ENCODE assay signal across 9 cellular contexts in genomic region chr2:195468771-195469170, GRCh38.
A peak's percentile ranks its signal among the peaks of the same experiment; 100 is the strongest.
DNase-seq lines count a peak whose midpoint lies in the region; ATAC-seq, FAIRE-seq and TF ChIP-seq lines count a peak whose summit lies in the region.
"Had no signal": no experiment of that assay in that cellular context is flagged by ENCODE, and none has a peak within 500 bp of the region (broad histone marks: within the 10 kb centered on the region; RNA-seq: fewer than 3 reads in every experiment).

No MANE protein-coding gene starts in this region.

- peak; percentile 16 for DNase-seq in SIG-M5 (lab: John Stamatoyannopoulos, UW)
- no peak for DNase-seq in T-cell
- DNase-seq in left ventricle myocardium inferior: no peak
- DNase-seq in urothelium cell line (ENCODE audit: low spot score): no peak
- DNase-seq in NCI-H1694 (lab: John Stamatoyannopoulos, UW): no peak
- DNase-seq: CD8-positive, alpha-beta T cell had no signal

- H3K36me3 ChIP-seq in left ventricle myocardium inferior: no peaks in the 10 kb centered on the region

- H3K27ac Mint-ChIP-seq in T-cell: no peak overlapping the region
- H3K27ac Mint-ChIP-seq: CD8-positive, alpha-beta T cell had no signal

- CTCF ChIA-PET in T-cell (lab: Charles Lee): no interaction called here

- ATAC-seq in GM18867 (IDR thresholded peaks at IDR 0.05; ENCODE audit: unreplicated experiment) (peak; percentile 87), GM21576 (IDR thresholded peaks at IDR 0.05; ENCODE audit: unreplicated experiment) (peak; percentile 78), HG03108 (IDR thresholded peaks at IDR 0.05; ENCODE audit: unreplicated experiment) (peak; percentile 67), T-cell (replicated peaks in 1 of 4) (no peak)
- ATAC-seq: CD8-positive, alpha-beta T cell had no signal

- H3K27me3 Mint-ChIP-seq in T-cell: no peaks in the 10 kb centered on the region

- H3K9me3 Mint-ChIP-seq in T-cell: peaks cover 5 to 13% (median 5%) of the 10 kb centered on the region in 3 donors

- POLR2A ChIA-PET in T-cell (lab: Charles Lee): no interaction called here

- no peak overlapping the region for H3K4me3 Mint-ChIP-seq in T-cell
- H3K4me3 Mint-ChIP-seq: CD8-positive, alpha-beta T cell had no signal

- no peak overlapping the region for H3K27ac ChIP-seq in left ventricle myocardium inferior (replicated peaks)

- H3K9me3 ChIP-seq in left ventricle myocardium inferior (replicated peaks): peaks cover 20% of the 10 kb centered on the region

- H3K36me3 Mint-ChIP-seq in T-cell: no peaks in the 10 kb centered on the region
- H3K36me3 Mint-ChIP-seq: CD8-positive, alpha-beta T cell had no signal

- H3K4me1 ChIP-seq in left ventricle myocardium inferior: no peaks in the 10 kb centered on the region

- intact Hi-C loops in left ventricle myocardium inferior (cut with micrococcal nuclease): no loop called here

- H3K4me3 ChIP-seq in left ventricle myocardium inferior: no peak overlapping the region

- H3K4me1 Mint-ChIP-seq in T-cell: peaks cover 11 to 16% (median 15%) of the 10 kb centered on the region in 3 donors

- TF ChIP-seq CTCF in left ventricle myocardium inferior (IDR thresholded peaks at IDR 0.05; ENCODE audit: borderline replicate concordance): no peak

- no peak for FAIRE-seq in urothelium cell line (lab: Jason Lieb, UNC)

- H3K27me3 ChIP-seq in left ventricle myocardium inferior (ENCODE audit: low read depth): no peaks in the 10 kb centered on the region

Comparison
In these comparisons a context has a peak if more than half of its experiments do, and no peak if none do; other contexts are left out.
1. ATAC-seq: peak in GM18867 (single experiment), GM21576 (single experiment) and HG03108 (single experiment); none in T-cell (0 of 4).